ENCODE assay signal across 1 cellular context in the genomic region with DNA sequence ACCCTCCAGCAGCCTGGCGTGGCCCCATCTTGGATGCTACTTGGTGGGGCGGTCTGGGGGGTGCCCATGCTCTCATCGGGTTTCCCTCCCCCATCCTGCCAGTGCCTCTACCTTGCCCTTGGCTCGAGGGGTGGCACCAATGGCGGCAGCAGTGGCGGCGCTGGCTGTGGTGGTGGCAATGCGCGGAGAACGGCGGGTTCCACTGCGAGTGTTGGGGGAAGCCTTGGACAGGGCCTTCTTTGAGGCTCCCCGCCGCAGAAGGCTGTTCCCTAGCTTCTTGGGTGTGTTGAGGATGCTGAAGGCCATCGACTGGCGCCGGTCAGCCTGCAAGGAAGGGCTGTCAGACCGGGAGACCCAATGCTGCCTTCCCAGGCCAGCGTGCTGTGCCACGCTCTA.
TF ChIP-seq lines count a peak whose summit lies in the region.

No MANE protein-coding gene starts in this region.

TF ChIP-seq in endothelial cell of umbilical vein, 7 proteins besides CTCF, POLR2A, EP300 and RAD21:
- TF ChIP-seq POLR2AphosphoS5 (IDR thresholded peaks at IDR 0.05; ENCODE audit: insufficient read depth, low read depth, low read length) (peak; percentile 1), MYC (IDR thresholded peaks at IDR 0.05; ENCODE audit: low read depth, low read length) (no peak)
